In genomic region chr3:155286745-155287144, GRCh38 we compare ENCODE assay signal across 24 cellular contexts. TPM values are rescaled to one million over a fixed set of nuclear protein-coding genes. Genes with fewer than 3 reads are reported as not detected.
DNase-seq lines count a peak whose midpoint lies in the region; ATAC-seq and TF ChIP-seq lines count a peak whose summit lies in the region.
"Had no signal": no experiment of that assay in that cellular context is flagged by ENCODE, and none has a peak within 500 bp of the region (broad histone marks: within the 10 kb centered on the region; RNA-seq: fewer than 3 reads in every experiment).

No MANE protein-coding gene starts in this region.

- TF ChIP-seq POLR2A in GM18505 (IDR thresholded peaks at IDR 0.05; ENCODE audit: borderline replicate concordance, extremely low read depth, insufficient read depth, insufficient read length) = no peak

- peak overlapping the region; percentile 14 for H3K4me2 ChIP-seq in GM23248 (ENCODE audit: unreplicated experiment)

- peaks cover 25% of the 10 kb centered on the region for H3K4me1 ChIP-seq in GM23248 (ENCODE audit: insufficient read depth)
- H3K4me1 ChIP-seq: Peyer's patch had no signal

- no peak overlapping the region for H3K4me3 ChIP-seq in AG10803 (ENCODE audit: low read length)
- H3K4me3 ChIP-seq in GM23248 = no peak overlapping the region
- H3K4me3 ChIP-seq in fibroblast of mammary gland (ENCODE audit: control insufficient read depth, low read depth, low read length) = no peak overlapping the region
- H3K4me3 ChIP-seq: Peyer's patch had no signal

- in situ Hi-C loops in GM23248 (cut with MboI) = no loop called here

- H3F3A ChIP-seq in GM23248 (ENCODE audit: insufficient read depth) = peaks cover 16% of the 10 kb centered on the region

- DNase-seq in AG10803 (ENCODE audit: low read depth) = peak; percentile 4
- DNase-seq in GM23248 = peak; percentile 56
- peak; percentile 5 for DNase-seq in amniotic epithelial cell (ENCODE audit: low read depth)
- DNase-seq in fibroblast of mammary gland (ENCODE audit: low read depth) = peak; percentile 40
- DNase-seq in activated CD8-positive, alpha-beta memory T cell treated with anti-CD3 and anti-CD28 coated beads, Interleukin-2, amount 50 U/mL, for 4 hours = no peak
- no peak for DNase-seq in NCI-H2196 treated with DMSO at 0.1 percent for 48 hours (lab: John Stamatoyannopoulos, UW; ENCODE audit: unreplicated experiment)
- DNase-seq: 8988T, DMS53, GOT3, Karpas-422, NCI-H1417 treated with DMSO at 0.1 percent for 48 hours, NCI-H187, NCI-H2107, NCI-H69, Peyer's patch had no signal

- 55 to 57% methylated on average over 2 of the region's 2 CpGs for WGBS in GM23248 (ENCODE audit: low coverage in 1 of 2, low lambda C conversion rate in 2 of 2, missing lambda C conversion rate in 2 of 2), 2 experiments

- no peaks in the 10 kb centered on the region for H3K36me3 ChIP-seq in GM23248 (ENCODE audit: low read depth)
- H3K36me3 ChIP-seq: Peyer's patch had no signal

- H4K20me1 ChIP-seq in GM23248 (ENCODE audit: insufficient read depth) = no peaks in the 10 kb centered on the region

- TF ChIP-seq CTCF in AG10803 (conservative IDR thresholded peaks at IDR 0.05; ENCODE audit: low read length) (no peak), fibroblast of mammary gland (conservative IDR thresholded peaks at IDR 0.05; ENCODE audit: control insufficient read depth, insufficient read depth, low read depth, low read length) (no peak)

- no peaks in the 10 kb centered on the region for H3K27me3 ChIP-seq in GM23248 (replicated peaks; ENCODE audit: insufficient read depth)
- H3K27me3 ChIP-seq: Peyer's patch had no signal

- no peaks in the 10 kb centered on the region for H3K9me3 ChIP-seq in GM23248 (ENCODE audit: low read depth)
- H3K9me3 ChIP-seq: Peyer's patch had no signal

- no peaks in the 10 kb centered on the region for H3K79me2 ChIP-seq in GM23248 (ENCODE audit: insufficient read depth)

- no peaks in the 10 kb centered on the region for H3K9me2 ChIP-seq in GM23248 (ENCODE audit: insufficient read depth)

- no peak overlapping the region for H3K27ac ChIP-seq in GM23248
- H3K27ac ChIP-seq: C4-2B, Peyer's patch had no signal

- peak overlapping the region; percentile 39; the same call in 1 of the 2 replicates for H2AFZ ChIP-seq in GM23248

- H3K9ac ChIP-seq in GM23248 = no peak overlapping the region

- ATAC-seq in GM18505 (IDR thresholded peaks at IDR 0.05; ENCODE audit: unreplicated experiment) = no peak
- no peak for ATAC-seq in HG03025 (IDR thresholded peaks at IDR 0.05; ENCODE audit: low FRiP score, unreplicated experiment)
- ATAC-seq: HCT116, SK-N-SH treated with all-trans-retinoic acid at 6 μM for 48 hours had no signal

RNA-seq across cellular contexts. Expression of gene STRIT1, which starts 6.7 kb away (rescaled TPM):
- total RNA-seq in GM23248 (2014; rRNA removed; shearing (Covaris generic)) = not detected in 2 replicates
- polyA plus RNA-seq in GM23248 (2016; fragmentation: Nextera tagmentation; extraction: Ambion mirVana) = not detected in 2 replicates
- total RNA-seq: MCF 10A, NCI-H460, OCI-LY7, Peyer's patch had no signal
- polyA plus RNA-seq: IgD-negative memory B cell had no signal

Comparison
In these comparisons a context has a peak if more than half of its experiments do, and no peak if none do; other contexts are left out.
1. DNase-seq: peak in AG10803 (single experiment), GM23248 (single experiment), amniotic epithelial cell (single experiment) and fibroblast of mammary gland (single experiment); none in activated CD8-positive, alpha-beta memory T cell treated with anti-CD3 and anti-CD28 coated beads, Interleukin-2, amount 50 U/mL, for 4 hours (single experiment) and NCI-H2196 treated with DMSO at 0.1 percent for 48 hours (single experiment).